16 cellular contexts compared by ENCODE assay signal in the genomic region with DNA sequence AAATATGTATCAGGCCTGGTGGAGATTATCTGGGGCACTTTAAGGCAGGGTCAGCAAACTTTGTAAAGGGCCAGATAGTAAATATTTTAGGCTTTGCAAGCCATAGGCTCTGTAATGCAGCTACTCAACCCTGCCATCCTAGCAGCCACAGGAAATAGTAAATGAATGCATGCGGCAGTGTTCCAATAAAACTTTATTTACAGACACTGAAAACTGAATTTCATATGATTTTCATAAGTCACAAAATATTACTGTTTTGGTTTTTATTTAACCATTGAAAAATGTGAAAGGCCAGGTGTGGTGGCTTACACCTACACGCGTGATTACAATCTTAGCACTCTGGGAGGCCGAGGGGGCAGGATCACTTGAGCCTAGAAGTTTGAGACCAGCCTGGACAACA. TPM values are rescaled to one million over a fixed set of nuclear protein-coding genes. Genes with fewer than 3 reads are reported as not detected.
DNase-seq lines count a peak whose midpoint lies in the region; TF ChIP-seq lines count a peak whose summit lies in the region.
"Had no signal": no experiment of that assay in that cellular context is flagged by ENCODE, and none has a peak within 500 bp of the region (broad histone marks: within the 10 kb centered on the region; RNA-seq: fewer than 3 reads in every experiment).

No MANE protein-coding gene starts in this region.

- intact Hi-C loops in esophagus squamous epithelium (cut with DNase I) = no loop called here

- no peaks in the 10 kb centered on the region for H3K36me3 ChIP-seq in esophagus squamous epithelium
- H3K36me3 ChIP-seq: SJCRH30 had no signal

- POLR2A ChIA-PET in RWPE1 (lab: Yijun Ruan, JAX; ENCODE audit: low non-redundant PET) = no interaction called here

- H3K9me3 ChIP-seq in esophagus squamous epithelium = no peaks in the 10 kb centered on the region
- H3K9me3 ChIP-seq: Caco-2, SJCRH30 had no signal

- no peak for TF ChIP-seq POLR2A in esophagus squamous epithelium (IDR thresholded peaks at IDR 0.05)

- TF ChIP-seq CTCF in C4-2B (conservative IDR thresholded peaks at IDR 0.05) = no peak
- TF ChIP-seq CTCF in RWPE1 (conservative IDR thresholded peaks at IDR 0.05; ENCODE audit: low read depth) = no peak
- no peak for TF ChIP-seq CTCF in esophagus squamous epithelium (IDR thresholded peaks at IDR 0.05)

- peak overlapping the region; percentile 98; the same call in 1 of the 2 replicates for H3K27ac ChIP-seq in C4-2B
- H3K27ac ChIP-seq in RWPE1 = no peak overlapping the region
- H3K27ac ChIP-seq in esophagus squamous epithelium = no peak overlapping the region
- H3K27ac ChIP-seq: SJCRH30 had no signal

- H3K4me3 ChIP-seq in esophagus squamous epithelium = no peak overlapping the region
- H3K4me3 ChIP-seq: SJCRH30 had no signal

- WGBS in esophagus squamous epithelium, 2 donors = 91 to 95% methylated on average over 4 of the region's 4 CpGs

- CTCF ChIA-PET in RWPE1 (lab: Yijun Ruan, JAX) = interaction anchor here (0.7 kb wide), 2 partner anchors 477 to 1049 kb away, joined by 3 to 4 read pairs; no protein-coding TSS in a partner anchor

- peak; percentile 28 for DNase-seq in NCI-H146 (lab: John Stamatoyannopoulos, UW)
- no peak for DNase-seq in NCI-H146 treated with DMSO at 0.1 percent for 48 hours (lab: John Stamatoyannopoulos, UW; ENCODE audit: unreplicated experiment)
- peak; percentile 60 for DNase-seq in NCI-H69 (lab: John Stamatoyannopoulos, UW)
- peak; percentile 2 for DNase-seq in mesenteric fat pad (ENCODE audit: low spot score)
- DNase-seq in RWPE1 (ENCODE audit: low spot score) = no peak
- DNase-seq in esophagus squamous epithelium (lab: John Stamatoyannopoulos, UW) = no peak
- DNase-seq in SK-N-DZ (ENCODE audit: low spot score) = no peak
- DNase-seq: Caco-2; H9; MV-4-11; NCI-H2029; NCI-H524; NK-92 treated with Interleukin-12 subunit alpha and Interleukin-12 subunit beta, amount 100 ng/mL, for 24 hours; SJCRH30; SW 1271 had no signal

- H3K4me1 ChIP-seq in esophagus squamous epithelium = peaks cover 10 to 31% (median 19%) of the 10 kb centered on the region in 3 donors
- H3K4me1 ChIP-seq: Caco-2, SJCRH30 had no signal

- no peaks in the 10 kb centered on the region for H3K27me3 ChIP-seq in esophagus squamous epithelium
- H3K27me3 ChIP-seq: SJCRH30 had no signal

RNA-seq across cellular contexts. Expression of gene CAMKK2, which starts 3.2 kb away (rescaled TPM):
- total RNA-seq in mesenteric fat pad = 50.5 TPM
- 10 to 100 TPM; 16.8 to 32.6 (median 21.2) TPM for total RNA-seq in esophagus squamous epithelium
- polyA plus RNA-seq in SK-N-DZ (2014; cell fraction: cytosol; rRNA removed) = 30.7 and 30.8 TPM in 2 replicates
- polyA plus RNA-seq in SK-N-DZ (2014; cell fraction: nucleus; rRNA removed) = 35.4 and 50.0 TPM in 2 replicates

RNA-seq across cellular contexts. Expression of gene ANAPC5, which starts 52.5 kb away (rescaled TPM):
- total RNA-seq in mesenteric fat pad (80.9 TPM), esophagus squamous epithelium (100 to 1,000 TPM in 1 of 4 donors, 10 to 100 TPM in 3; 54.4 to 116 (median 88.8) TPM)
- 272 and 289 TPM in 2 replicates for polyA plus RNA-seq in SK-N-DZ (2014; cell fraction: cytosol; rRNA removed)
- polyA plus RNA-seq in SK-N-DZ (2014; cell fraction: nucleus; rRNA removed) = 477 and 595 TPM in 2 replicates

Comparison
In these comparisons a context has a peak if more than half of its experiments do, and no peak if none do; other contexts are left out.
1. DNase-seq: peak in NCI-H146 (single experiment), NCI-H69 (single experiment) and mesenteric fat pad (single experiment); none in NCI-H146 treated with DMSO at 0.1 percent for 48 hours (single experiment), RWPE1 (single experiment), esophagus squamous epithelium (single experiment) and SK-N-DZ (single experiment).